Comparison of ENCODE assay signal across 26 cellular contexts in the genomic region with DNA sequence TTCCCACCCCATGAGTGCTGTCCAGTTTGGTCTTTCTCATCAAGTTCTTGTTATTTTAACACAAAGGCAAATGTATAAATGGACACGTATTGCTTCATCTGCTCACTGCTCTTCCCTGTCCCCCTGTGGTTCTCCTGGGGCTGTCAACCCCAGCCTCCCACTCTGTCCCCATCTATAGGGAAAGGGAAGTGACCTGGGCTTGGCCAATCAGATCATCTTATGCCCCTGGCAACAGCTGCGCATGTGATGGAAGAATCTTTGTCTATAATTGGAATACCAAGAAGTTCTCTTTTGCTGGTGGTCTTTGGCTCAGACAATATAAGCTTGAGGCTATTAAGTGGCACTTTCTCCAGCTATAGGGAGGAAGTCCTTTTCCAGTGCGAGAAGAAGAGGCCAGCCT.
"Had no signal": no experiment of that assay in that cellular context is flagged by ENCODE, and none has a peak within 500 bp of the region (broad histone marks: within the 10 kb centered on the region; RNA-seq: fewer than 3 reads in every experiment).

No MANE protein-coding gene starts in this region.

- H3K4me2 ChIP-seq: hepatocyte had no signal

- H3K36me3 ChIP-seq: colonic mucosa, lower lobe of right lung, prostate gland, spleen, thoracic aorta, upper lobe of left lung had no signal

- H3K36me3 Mint-ChIP-seq: activated CD4-positive, alpha-beta memory T cell treated with anti-CD3 and anti-CD28 coated beads for 36 hours; activated naive CD8-positive, alpha-beta T cell treated with anti-CD3 and anti-CD28 coated beads, Interleukin-2, amount 10 ng/mL, durations not matched to agents 7 days and 5 days; immature natural killer cell; naive thymus-derived CD8-positive, alpha-beta T cell had no signal

- H3K79me2 ChIP-seq: hepatocyte had no signal

- H2AFZ ChIP-seq: hepatocyte had no signal

- H3K4me3 ChIP-seq: colonic mucosa, dorsolateral prefrontal cortex, hepatocyte, lower lobe of right lung, prostate gland, spleen, thoracic aorta, upper lobe of left lung had no signal

- H3K4me1 ChIP-seq: colonic mucosa, lower lobe of right lung, prostate gland had no signal

- H3K9me3 Mint-ChIP-seq: activated naive CD8-positive, alpha-beta T cell treated with anti-CD3 and anti-CD28 coated beads, Interleukin-2, amount 10 ng/mL, durations not matched to agents 7 days and 5 days; effector memory CD8-positive, alpha-beta T cell; immature natural killer cell; naive thymus-derived CD8-positive, alpha-beta T cell had no signal

- H3K27me3 ChIP-seq: colonic mucosa, dorsolateral prefrontal cortex, upper lobe of left lung had no signal

- H3K9me3 ChIP-seq: colonic mucosa, lower lobe of right lung, prostate gland, spleen, thoracic aorta, upper lobe of left lung had no signal

- FAIRE-seq: bronchial epithelial cell, endothelial cell of umbilical vein had no signal

- H3K4me3 Mint-ChIP-seq: activated CD4-positive, alpha-beta memory T cell treated with anti-CD3 and anti-CD28 coated beads for 36 hours; activated naive CD4-positive, alpha-beta T cell treated with anti-CD3 and anti-CD28 coated beads for 36 hours; activated naive CD8-positive, alpha-beta T cell treated with anti-CD3 and anti-CD28 coated beads, Interleukin-2, amount 10 ng/mL, durations not matched to agents 7 days and 5 days; activated T-cell treated with anti-CD3 and anti-CD28 coated beads, Interleukin-2, amount 50 U/mL, for 72 hours; effector memory CD8-positive, alpha-beta T cell; immature natural killer cell had no signal

- H3K27ac ChIP-seq: colonic mucosa, dorsolateral prefrontal cortex, hepatocyte, lower lobe of right lung, prostate gland, spleen, thoracic aorta, upper lobe of left lung had no signal

- DNase-seq: activated CD4-positive, alpha-beta memory T cell treated with anti-CD3 and anti-CD28 coated beads for 36 hours; activated CD4-positive, alpha-beta T cell treated with anti-CD3 and anti-CD28 coated beads for 48 hours; activated effector memory CD4-positive, alpha-beta T cell treated with Interleukin-2 at 50 U/mL for 16 hours; activated naive CD4-positive, alpha-beta T cell treated with anti-CD3 and anti-CD28 coated beads for 36 hours; activated naive CD8-positive, alpha-beta T cell treated with anti-CD3 and anti-CD28 coated beads, Interleukin-2, amount 10 ng/mL, durations not matched to agents 7 days and 5 days; activated T-cell treated with anti-CD3 and anti-CD28 coated beads, Interleukin-2, amount 50 U/mL, for 72 hours; amniotic stem cell; colonic mucosa; dorsolateral prefrontal cortex; effector memory CD8-positive, alpha-beta T cell; foreskin melanocyte; glutamatergic neuron; immature natural killer cell; lower lobe of right lung; naive thymus-derived CD8-positive, alpha-beta T cell; spleen; stimulated activated CD4-positive, alpha-beta T cell treated with anti-CD3 and anti-CD28 coated beads, Interleukin-4, amount 100 ng/mL, for 1 hour; stimulated activated naive CD4-positive, alpha-beta T cell treated with Interleukin-2 at 50 U/mL for 16 hours; upper lobe of left lung had no signal

- ATAC-seq: activated T-cell treated with anti-CD3 and anti-CD28 coated beads, Interleukin-2, amount 50 U/mL, for 72 hours; effector memory CD8-positive, alpha-beta T cell; esophagus mucosa; left lobe of liver; naive thymus-derived CD8-positive, alpha-beta T cell had no signal

- H3K27ac Mint-ChIP-seq: activated CD4-positive, alpha-beta memory T cell treated with anti-CD3 and anti-CD28 coated beads for 36 hours; activated naive CD4-positive, alpha-beta T cell treated with anti-CD3 and anti-CD28 coated beads for 36 hours; activated naive CD8-positive, alpha-beta T cell treated with anti-CD3 and anti-CD28 coated beads, Interleukin-2, amount 10 ng/mL, durations not matched to agents 7 days and 5 days; activated T-cell treated with anti-CD3 and anti-CD28 coated beads, Interleukin-2, amount 50 U/mL, for 72 hours; effector memory CD8-positive, alpha-beta T cell; immature natural killer cell; naive thymus-derived CD8-positive, alpha-beta T cell had no signal
